33 cellular contexts compared by ENCODE assay signal in the genomic region with DNA sequence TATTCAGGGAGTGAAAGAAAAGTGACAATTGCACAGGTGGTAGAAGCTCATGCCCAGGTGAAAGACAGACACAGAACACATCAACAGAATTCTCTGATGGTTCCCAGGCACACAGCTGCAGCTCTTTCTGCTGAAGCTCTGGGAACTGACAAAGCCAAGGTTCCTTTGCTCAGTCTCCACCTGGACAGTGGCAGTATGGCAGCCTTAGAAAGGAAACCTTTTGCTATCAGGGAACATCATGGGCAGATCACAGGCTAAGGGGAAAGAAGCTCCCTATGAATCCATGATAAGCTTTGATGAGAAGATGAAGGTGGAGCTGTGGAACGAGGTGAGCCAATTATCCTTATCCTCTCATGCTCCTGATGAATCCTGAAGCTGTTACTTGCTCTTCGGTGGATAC. TPM values are rescaled to one million over a fixed set of nuclear protein-coding genes. Genes with fewer than 3 reads are reported as not detected.
"Had no signal": no experiment of that assay in that cellular context is flagged by ENCODE, and none has a peak within 500 bp of the region (broad histone marks: within the 10 kb centered on the region; RNA-seq: fewer than 3 reads in every experiment).

No MANE protein-coding gene starts in this region.

- H3K27me3 ChIP-seq: adrenal gland, body of pancreas had no signal

- H3K36me3 ChIP-seq: adrenal gland had no signal

- H3K4me1 ChIP-seq: adrenal gland, body of pancreas had no signal

- DNase-seq: activated CD4-positive, alpha-beta T cell treated with anti-CD3 and anti-CD28 coated beads for 36 hours; activated CD4-positive, alpha-beta T cell treated with anti-CD3 and anti-CD28 coated beads, Interleukin-2, amount 10 ng/mL, durations not matched to agents 7 days and 5 days; activated CD4-positive, alpha-beta T cell treated with anti-CD3 and anti-CD28 coated beads, Interleukin-2, amount 50 U/mL, for 48 hours; activated CD8-positive, alpha-beta T cell treated with anti-CD3 and anti-CD28 coated beads, Interleukin-2, amount 10 ng/mL, durations not matched to agents 7 days and 5 days; activated gamma-delta T cell treated with Interleukin-2 at 50 U/mL for 16 hours; activated naive CD4-positive, alpha-beta T cell treated with anti-CD3 and anti-CD28 coated beads for 36 hours; activated T-cell treated with anti-CD3 and anti-CD28 coated beads, Interleukin-2, amount 50 U/mL, for 4 hours; adrenal gland; body of pancreas; central memory CD4-positive, alpha-beta T cell; Karpas-422; NCI-H1048; NCI-H1105 treated with DMSO at 0.1 percent for 48 hours; NCI-H1436; NCI-H1694; NCI-H1930; NCI-H2081 treated with DMSO at 0.1 percent for 48 hours; NCI-H226; NCI-H446 treated with DMSO at 0.1 percent for 48 hours; NCI-H524; NCI-H69; Right ventricle myocardium superior had no signal

- H3K9me3 ChIP-seq: adrenal gland, body of pancreas had no signal

- H3K4me3 ChIP-seq: adrenal gland, body of pancreas, SK-N-MC had no signal

- H3K36me3 Mint-ChIP-seq: activated naive CD4-positive, alpha-beta T cell treated with anti-CD3 and anti-CD28 coated beads, Interleukin-2, amount 50 U/mL, for 72 hours had no signal

- ATAC-seq: activated CD4-positive, alpha-beta T cell treated with anti-CD3 and anti-CD28 coated beads for 36 hours; activated CD4-positive, CD25-positive, alpha-beta regulatory T cell treated with anti-CD3 and anti-CD28 coated beads, Interleukin-2, amount 50 U/mL, for 24 hours; activated CD8-positive, alpha-beta T cell treated with anti-CD3 and anti-CD28 coated beads, Interleukin-2, amount 10 ng/mL, durations not matched to agents 7 days and 5 days; activated naive CD4-positive, alpha-beta T cell treated with anti-CD3 and anti-CD28 coated beads, Interleukin-2, amount 50 U/mL, for 72 hours; activated T-cell treated with anti-CD3 and anti-CD28 coated beads, Interleukin-2, amount 50 U/mL, for 4 hours; body of pancreas had no signal

- H3K27ac ChIP-seq: adrenal gland, body of pancreas, SK-N-MC had no signal

- H3K9me3 Mint-ChIP-seq: activated CD4-positive, alpha-beta T cell treated with anti-CD3 and anti-CD28 coated beads, Interleukin-2, amount 10 ng/mL, durations not matched to agents 7 days and 5 days; activated naive CD4-positive, alpha-beta T cell treated with anti-CD3 and anti-CD28 coated beads for 36 hours; activated naive CD4-positive, alpha-beta T cell treated with anti-CD3 and anti-CD28 coated beads, Interleukin-2, amount 50 U/mL, for 72 hours; activated T-cell treated with anti-CD3 and anti-CD28 coated beads, Interleukin-2, amount 50 U/mL, for 4 hours; activated T-helper 1 cell treated with anti-CD3 and anti-CD28 coated beads, Interleukin-12 subunit alpha, Interleukin-12 subunit beta, Interleukin-2, Interleukin-4 antibody, amounts not matched to agents 30 ng/mL and 10 ng/mL and 1 ng/mL, durations not matched to agents 14 hours and 24 hours and 36 hours had no signal

- H3K4me1 Mint-ChIP-seq: activated CD4-positive, alpha-beta T cell treated with anti-CD3 and anti-CD28 coated beads for 36 hours; activated CD4-positive, alpha-beta T cell treated with anti-CD3 and anti-CD28 coated beads, Interleukin-2, amount 10 ng/mL, durations not matched to agents 7 days and 5 days had no signal

- H3K4me3 Mint-ChIP-seq: activated CD4-positive, alpha-beta T cell treated with anti-CD3 and anti-CD28 coated beads for 36 hours; activated CD4-positive, alpha-beta T cell treated with anti-CD3 and anti-CD28 coated beads, Interleukin-2, amount 10 ng/mL, durations not matched to agents 7 days and 5 days; activated CD8-positive, alpha-beta T cell treated with anti-CD3 and anti-CD28 coated beads, Interleukin-2, amount 10 ng/mL, durations not matched to agents 7 days and 5 days; activated naive CD4-positive, alpha-beta T cell treated with anti-CD3 and anti-CD28 coated beads for 36 hours; activated T-cell treated with anti-CD3 and anti-CD28 coated beads, Interleukin-2, amount 50 U/mL, for 4 hours; activated T-helper 1 cell treated with anti-CD3 and anti-CD28 coated beads, Interleukin-12 subunit alpha, Interleukin-12 subunit beta, Interleukin-2, Interleukin-4 antibody, amounts not matched to agents 30 ng/mL and 10 ng/mL and 1 ng/mL, durations not matched to agents 14 hours and 24 hours and 36 hours had no signal

- H3K27ac Mint-ChIP-seq: activated CD4-positive, alpha-beta T cell treated with anti-CD3 and anti-CD28 coated beads for 36 hours; activated CD4-positive, alpha-beta T cell treated with anti-CD3 and anti-CD28 coated beads, Interleukin-2, amount 10 ng/mL, durations not matched to agents 7 days and 5 days; activated CD8-positive, alpha-beta T cell treated with anti-CD3 and anti-CD28 coated beads, Interleukin-2, amount 10 ng/mL, durations not matched to agents 7 days and 5 days; activated naive CD4-positive, alpha-beta T cell treated with anti-CD3 and anti-CD28 coated beads for 36 hours; activated naive CD4-positive, alpha-beta T cell treated with anti-CD3 and anti-CD28 coated beads, Interleukin-2, amount 50 U/mL, for 72 hours; activated T-helper 1 cell treated with anti-CD3 and anti-CD28 coated beads, Interleukin-12 subunit alpha, Interleukin-12 subunit beta, Interleukin-2, Interleukin-4 antibody, amounts not matched to agents 30 ng/mL and 10 ng/mL and 1 ng/mL, durations not matched to agents 14 hours and 24 hours and 36 hours had no signal

RNA-seq across cellular contexts. Expression of gene SPRR2B, which starts 1.2 kb away (rescaled TPM):
- total RNA-seq: activated CD4-positive, alpha-beta T cell treated with anti-CD3 and anti-CD28 coated beads for 36 hours; activated CD4-positive, alpha-beta T cell treated with anti-CD3 and anti-CD28 coated beads, Interleukin-2, amount 10 ng/mL, durations not matched to agents 7 days and 5 days; activated CD8-positive, alpha-beta T cell treated with anti-CD3 and anti-CD28 coated beads, Interleukin-2, amount 10 ng/mL, durations not matched to agents 7 days and 5 days; activated naive CD4-positive, alpha-beta T cell treated with anti-CD3 and anti-CD28 coated beads for 36 hours; activated naive CD4-positive, alpha-beta T cell treated with anti-CD3 and anti-CD28 coated beads, Interleukin-2, amount 50 U/mL, for 72 hours; activated T-cell treated with anti-CD3 and anti-CD28 coated beads, Interleukin-2, amount 50 U/mL, for 4 hours; activated T-helper 1 cell treated with anti-CD3 and anti-CD28 coated beads, Interleukin-12 subunit alpha, Interleukin-12 subunit beta, Interleukin-2, Interleukin-4 antibody, amounts not matched to agents 30 ng/mL and 10 ng/mL and 1 ng/mL, durations not matched to agents 14 hours and 24 hours and 36 hours; adrenal gland; astrocyte; body of pancreas; bronchial epithelial cell; cerebellum; MCF 10A; OCI-LY7; Right ventricle myocardium superior; T-helper 1 cell treated with Interleukin-12 subunit alpha and Interleukin-12 subunit beta and Interleukin-4 antibody, amounts not matched to agents 30 ng/mL and 1 ng/mL, for 36 hours; T-helper 2 cell treated with Interferon-gamma antibody and Interleukin-4, amounts not matched to agents 100 ng/mL and 5 ng/mL, for 36 hours had no signal
- polyA plus RNA-seq: adrenal gland had no signal

RNA-seq across cellular contexts. Expression of gene SPRR2A, which starts 12.9 kb away (rescaled TPM):
- total RNA-seq: activated CD4-positive, alpha-beta T cell treated with anti-CD3 and anti-CD28 coated beads for 36 hours; activated CD4-positive, alpha-beta T cell treated with anti-CD3 and anti-CD28 coated beads, Interleukin-2, amount 10 ng/mL, durations not matched to agents 7 days and 5 days; activated CD8-positive, alpha-beta T cell treated with anti-CD3 and anti-CD28 coated beads, Interleukin-2, amount 10 ng/mL, durations not matched to agents 7 days and 5 days; activated naive CD4-positive, alpha-beta T cell treated with anti-CD3 and anti-CD28 coated beads for 36 hours; activated naive CD4-positive, alpha-beta T cell treated with anti-CD3 and anti-CD28 coated beads, Interleukin-2, amount 50 U/mL, for 72 hours; activated T-cell treated with anti-CD3 and anti-CD28 coated beads, Interleukin-2, amount 50 U/mL, for 4 hours; activated T-helper 1 cell treated with anti-CD3 and anti-CD28 coated beads, Interleukin-12 subunit alpha, Interleukin-12 subunit beta, Interleukin-2, Interleukin-4 antibody, amounts not matched to agents 30 ng/mL and 10 ng/mL and 1 ng/mL, durations not matched to agents 14 hours and 24 hours and 36 hours; adrenal gland; astrocyte; body of pancreas; cerebellum; OCI-LY7; Right ventricle myocardium superior; T-helper 1 cell treated with Interleukin-12 subunit alpha and Interleukin-12 subunit beta and Interleukin-4 antibody, amounts not matched to agents 30 ng/mL and 1 ng/mL, for 36 hours; T-helper 2 cell treated with Interferon-gamma antibody and Interleukin-4, amounts not matched to agents 100 ng/mL and 5 ng/mL, for 36 hours had no signal

RNA-seq across cellular contexts. Expression of gene SPRR2E, which starts 24.1 kb away (rescaled TPM):
- total RNA-seq: activated CD4-positive, alpha-beta T cell treated with anti-CD3 and anti-CD28 coated beads for 36 hours; activated CD4-positive, alpha-beta T cell treated with anti-CD3 and anti-CD28 coated beads, Interleukin-2, amount 10 ng/mL, durations not matched to agents 7 days and 5 days; activated CD8-positive, alpha-beta T cell treated with anti-CD3 and anti-CD28 coated beads, Interleukin-2, amount 10 ng/mL, durations not matched to agents 7 days and 5 days; activated naive CD4-positive, alpha-beta T cell treated with anti-CD3 and anti-CD28 coated beads for 36 hours; activated naive CD4-positive, alpha-beta T cell treated with anti-CD3 and anti-CD28 coated beads, Interleukin-2, amount 50 U/mL, for 72 hours; activated T-cell treated with anti-CD3 and anti-CD28 coated beads, Interleukin-2, amount 50 U/mL, for 4 hours; activated T-helper 1 cell treated with anti-CD3 and anti-CD28 coated beads, Interleukin-12 subunit alpha, Interleukin-12 subunit beta, Interleukin-2, Interleukin-4 antibody, amounts not matched to agents 30 ng/mL and 10 ng/mL and 1 ng/mL, durations not matched to agents 14 hours and 24 hours and 36 hours; adrenal gland; astrocyte; body of pancreas; cerebellum; MCF 10A; OCI-LY7; Right ventricle myocardium superior; T-helper 1 cell treated with Interleukin-12 subunit alpha and Interleukin-12 subunit beta and Interleukin-4 antibody, amounts not matched to agents 30 ng/mL and 1 ng/mL, for 36 hours; T-helper 2 cell treated with Interferon-gamma antibody and Interleukin-4, amounts not matched to agents 100 ng/mL and 5 ng/mL, for 36 hours had no signal

RNA-seq across cellular contexts. Expression of gene SPRR2D, which starts 29.3 kb away (rescaled TPM):
- total RNA-seq: activated CD4-positive, alpha-beta T cell treated with anti-CD3 and anti-CD28 coated beads for 36 hours; activated CD4-positive, alpha-beta T cell treated with anti-CD3 and anti-CD28 coated beads, Interleukin-2, amount 10 ng/mL, durations not matched to agents 7 days and 5 days; activated CD8-positive, alpha-beta T cell treated with anti-CD3 and anti-CD28 coated beads, Interleukin-2, amount 10 ng/mL, durations not matched to agents 7 days and 5 days; activated naive CD4-positive, alpha-beta T cell treated with anti-CD3 and anti-CD28 coated beads for 36 hours; activated naive CD4-positive, alpha-beta T cell treated with anti-CD3 and anti-CD28 coated beads, Interleukin-2, amount 50 U/mL, for 72 hours; activated T-cell treated with anti-CD3 and anti-CD28 coated beads, Interleukin-2, amount 50 U/mL, for 4 hours; activated T-helper 1 cell treated with anti-CD3 and anti-CD28 coated beads, Interleukin-12 subunit alpha, Interleukin-12 subunit beta, Interleukin-2, Interleukin-4 antibody, amounts not matched to agents 30 ng/mL and 10 ng/mL and 1 ng/mL, durations not matched to agents 14 hours and 24 hours and 36 hours; adrenal gland; body of pancreas; cerebellum; OCI-LY7; Right ventricle myocardium superior; T-helper 1 cell treated with Interleukin-12 subunit alpha and Interleukin-12 subunit beta and Interleukin-4 antibody, amounts not matched to agents 30 ng/mL and 1 ng/mL, for 36 hours; T-helper 2 cell treated with Interferon-gamma antibody and Interleukin-4, amounts not matched to agents 100 ng/mL and 5 ng/mL, for 36 hours had no signal

RNA-seq across cellular contexts. Expression of gene SPRR1B, which starts 39.2 kb away (rescaled TPM):
- total RNA-seq: activated CD4-positive, alpha-beta T cell treated with anti-CD3 and anti-CD28 coated beads for 36 hours; activated CD4-positive, alpha-beta T cell treated with anti-CD3 and anti-CD28 coated beads, Interleukin-2, amount 10 ng/mL, durations not matched to agents 7 days and 5 days; activated CD8-positive, alpha-beta T cell treated with anti-CD3 and anti-CD28 coated beads, Interleukin-2, amount 10 ng/mL, durations not matched to agents 7 days and 5 days; activated naive CD4-positive, alpha-beta T cell treated with anti-CD3 and anti-CD28 coated beads for 36 hours; activated naive CD4-positive, alpha-beta T cell treated with anti-CD3 and anti-CD28 coated beads, Interleukin-2, amount 50 U/mL, for 72 hours; activated T-cell treated with anti-CD3 and anti-CD28 coated beads, Interleukin-2, amount 50 U/mL, for 4 hours; activated T-helper 1 cell treated with anti-CD3 and anti-CD28 coated beads, Interleukin-12 subunit alpha, Interleukin-12 subunit beta, Interleukin-2, Interleukin-4 antibody, amounts not matched to agents 30 ng/mL and 10 ng/mL and 1 ng/mL, durations not matched to agents 14 hours and 24 hours and 36 hours; body of pancreas; cerebellum; OCI-LY7; Right ventricle myocardium superior; T-helper 1 cell treated with Interleukin-12 subunit alpha and Interleukin-12 subunit beta and Interleukin-4 antibody, amounts not matched to agents 30 ng/mL and 1 ng/mL, for 36 hours; T-helper 2 cell treated with Interferon-gamma antibody and Interleukin-4, amounts not matched to agents 100 ng/mL and 5 ng/mL, for 36 hours had no signal
